ENCODE assay signal across 1 cellular context in the genomic region with DNA sequence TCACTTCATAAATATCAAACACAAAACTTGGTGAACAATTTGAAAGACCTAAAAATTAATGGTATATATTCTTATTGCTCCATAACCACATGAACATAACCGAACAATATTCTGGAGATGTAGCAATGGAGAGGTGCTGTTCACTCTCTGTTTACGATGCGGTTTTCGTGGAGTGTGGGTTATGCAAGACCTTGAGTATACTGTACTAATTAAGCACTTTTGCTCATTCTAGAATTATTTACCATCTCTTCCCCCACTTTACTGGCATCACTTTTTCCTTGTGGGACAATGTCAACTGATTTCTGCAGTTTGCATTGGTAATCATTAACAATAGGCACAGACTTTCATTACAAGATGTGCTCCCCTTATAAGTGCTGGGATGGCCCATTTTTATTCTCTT.
TF ChIP-seq lines count a peak whose summit lies in the region.

No MANE protein-coding gene starts in this region.

TF ChIP-seq in IMR-90, 13 proteins besides CTCF, POLR2A, EP300 and RAD21:
- TF ChIP-seq MAFK (IDR thresholded peaks at IDR 0.05; ENCODE audit: low read depth, low read length): no peak
- no peak for TF ChIP-seq MXI1 (IDR thresholded peaks at IDR 0.05; ENCODE audit: borderline replicate concordance, low read depth, low read length)
- no peak for TF ChIP-seq SMC3 (IDR thresholded peaks at IDR 0.05; ENCODE audit: low read depth, low read length)
- TF ChIP-seq, protein P1, sequence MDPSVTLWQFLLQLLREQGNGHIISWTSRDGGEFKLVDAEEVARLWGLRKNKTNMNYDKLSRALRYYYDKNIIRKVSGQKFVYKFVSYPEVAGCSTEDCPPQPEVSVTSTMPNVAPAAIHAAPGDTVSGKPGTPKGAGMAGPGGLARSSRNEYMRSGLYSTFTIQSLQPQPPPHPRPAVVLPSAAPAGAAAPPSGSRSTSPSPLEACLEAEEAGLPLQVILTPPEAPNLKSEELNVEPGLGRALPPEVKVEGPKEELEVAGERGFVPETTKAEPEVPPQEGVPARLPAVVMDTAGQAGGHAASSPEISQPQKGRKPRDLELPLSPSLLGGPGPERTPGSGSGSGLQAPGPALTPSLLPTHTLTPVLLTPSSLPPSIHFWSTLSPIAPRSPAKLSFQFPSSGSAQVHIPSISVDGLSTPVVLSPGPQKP (IDR thresholded peaks at IDR 0.05; ENCODE audit: borderline replicate concordance, low read depth, low read length): no peak
- TF ChIP-seq CEBPB (IDR thresholded peaks at IDR 0.05; ENCODE audit: low read depth, low read length): peak; percentile 33; the same call in 1 of the 2 replicates
